3 cellular contexts compared by ENCODE assay signal in genomic region chr5:960551-960950, GRCh38.
TF ChIP-seq lines count a peak whose summit lies in the region.

No MANE protein-coding gene starts in this region.

TF ChIP-seq in SK-N-SH, 30 proteins besides CTCF, POLR2A, EP300 and RAD21:
- TF ChIP-seq ZBTB33 (IDR thresholded peaks at IDR 0.05; ENCODE audit: borderline replicate concordance, low read depth) (no peak), MXI1 (IDR thresholded peaks at IDR 0.05; ENCODE audit: low read depth, low read length) (no peak), TEAD4 (IDR thresholded peaks at IDR 0.05; ENCODE audit: borderline replicate concordance, insufficient read depth) (no peak), MAX (IDR thresholded peaks at IDR 0.05; ENCODE audit: low read depth) (no peak), GATA2 (CRISPR knock-in tag; IDR thresholded peaks at IDR 0.05) (no peak), YY1 (IDR thresholded peaks at IDR 0.05; ENCODE audit: low read depth) (no peak), POLR2AphosphoS5 (IDR thresholded peaks at IDR 0.05; ENCODE audit: low read depth, low read length) (no peak), ELF1 (IDR thresholded peaks at IDR 0.05) (no peak), SMC3 (IDR thresholded peaks at IDR 0.05; ENCODE audit: low read depth, low read length) (no peak), RFX5 (IDR thresholded peaks at IDR 0.05; ENCODE audit: low read length) (no peak), RXRA (IDR thresholded peaks at IDR 0.05; ENCODE audit: borderline replicate concordance, low read depth) (no peak), FOSL2 (IDR thresholded peaks at IDR 0.05; ENCODE audit: borderline replicate concordance, low read depth) (no peak), CHD2 (IDR thresholded peaks at IDR 0.05; ENCODE audit: low read length, partially characterized antibody) (no peak), PBX3 (IDR thresholded peaks at IDR 0.05) (no peak), USF1 (IDR thresholded peaks at IDR 0.05; ENCODE audit: borderline replicate concordance, low read depth) (no peak), TCF12 (IDR thresholded peaks at IDR 0.05) (no peak), RCOR1 (IDR thresholded peaks at IDR 0.05; ENCODE audit: low read length) (no peak), NFIC (IDR thresholded peaks at IDR 0.05; ENCODE audit: borderline replicate concordance) (no peak)

TF ChIP-seq in SK-N-SH treated with all-trans-retinoic acid at 6 μM for 48 hours, 23 proteins besides CTCF, POLR2A, EP300 and RAD21 (continued from another document):
- TF ChIP-seq PPARA (CRISPR knock-in tag; IDR thresholded peaks at IDR 0.05; ENCODE audit: borderline replicate concordance) (no peak), PATZ1 (CRISPR knock-in tag; IDR thresholded peaks at IDR 0.05; ENCODE audit: borderline replicate concordance) (no peak), TSHZ2 (CRISPR knock-in tag; IDR thresholded peaks at IDR 0.05) (no peak), GLIS3 (CRISPR knock-in tag; IDR thresholded peaks at IDR 0.05) (no peak), TCF4 (CRISPR knock-in tag; IDR thresholded peaks at IDR 0.05; ENCODE audit: borderline replicate concordance) (no peak), CSDC2 (CRISPR knock-in tag; IDR thresholded peaks at IDR 0.05) (no peak), RARB (CRISPR knock-in tag; IDR thresholded peaks at IDR 0.05) (no peak), POU6F1 (CRISPR knock-in tag; IDR thresholded peaks at IDR 0.05; ENCODE audit: borderline replicate concordance, low read depth) (no peak), TOX (CRISPR knock-in tag; IDR thresholded peaks at IDR 0.05; ENCODE audit: borderline replicate concordance) (no peak), SNAI2 (CRISPR knock-in tag; IDR thresholded peaks at IDR 0.05) (no peak), ZNF8 (CRISPR knock-in tag; IDR thresholded peaks at IDR 0.05) (no peak)

TF ChIP-seq in IMR-90, 13 proteins besides CTCF, POLR2A, EP300 and RAD21 (continued from another document):
- TF ChIP-seq CEBPB (IDR thresholded peaks at IDR 0.05; ENCODE audit: low read depth, low read length) (no peak), USF2 (IDR thresholded peaks at IDR 0.05; ENCODE audit: low read depth, low read length) (no peak)
